In the genomic region with DNA sequence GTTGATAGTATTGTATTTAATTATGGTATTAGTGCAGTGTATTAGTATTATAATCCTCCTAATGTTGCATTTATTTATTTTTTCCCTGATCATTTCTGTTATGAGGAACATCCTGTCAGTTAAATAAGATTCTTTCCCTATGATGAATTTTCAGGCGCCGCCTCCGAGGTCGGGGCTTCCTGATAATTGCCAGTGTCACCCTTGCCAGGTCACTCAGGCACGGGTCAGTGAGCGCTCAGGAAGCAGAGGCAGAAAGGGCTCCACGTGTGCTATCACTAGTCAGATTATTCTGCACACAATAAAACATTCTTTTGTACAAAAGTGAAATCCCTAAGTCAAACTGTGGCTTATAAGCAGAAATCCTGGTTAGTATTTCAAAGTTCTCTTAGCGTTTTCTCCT, we compare ENCODE assay signal across 1 cellular context.
TF ChIP-seq lines count a peak whose summit lies in the region.

No MANE protein-coding gene starts in this region.

TF ChIP-seq in HepG2, 621 proteins besides CTCF, POLR2A, EP300 and RAD21 (continued from another document):
- TF ChIP-seq DNMT3B (CRISPR knock-in tag; conservative IDR thresholded peaks at IDR 0.05) (no peak), ZIK1 (CRISPR knock-in tag; IDR thresholded peaks at IDR 0.05; ENCODE audit: borderline replicate concordance, low read depth) (no peak)
